Comparison of ENCODE assay signal across 17 cellular contexts in genomic region chr1:247228133-247228532, GRCh38. TPM values are rescaled to one million over a fixed set of nuclear protein-coding genes. Genes with fewer than 3 reads are reported as not detected.
DNase-seq lines count a peak whose midpoint lies in the region; ATAC-seq, FAIRE-seq and TF ChIP-seq lines count a peak whose summit lies in the region.
"Had no signal": no experiment of that assay in that cellular context is flagged by ENCODE, and none has a peak within 500 bp of the region (broad histone marks: within the 10 kb centered on the region; RNA-seq: fewer than 3 reads in every experiment).

No MANE protein-coding gene starts in this region.

- H3K4me1 Mint-ChIP-seq in effector memory CD8-positive, alpha-beta T cell (ENCODE audit: low read depth in 2 of 2), result no peaks in the 10 kb centered on the region
- H3K4me1 Mint-ChIP-seq: CD4-positive, alpha-beta memory T cell; mesothelial cell of epicardium had no signal

- peaks cover 16% of the 10 kb centered on the region for H3K27me3 ChIP-seq in A673 (replicated peaks; ENCODE audit: insufficient read depth, low read depth, low read length, poor library complexity)
- no peaks in the 10 kb centered on the region for H3K27me3 ChIP-seq in DND-41 (ENCODE audit: insufficient read depth, low read length, poor library complexity)

- TF ChIP-seq CTCF in A673 (conservative IDR thresholded peaks at IDR 0.05; ENCODE audit: low read depth, low read length) (peak; percentile 25; the same call in 1 of the 2 replicates), DND-41 (IDR thresholded peaks at IDR 0.05; ENCODE audit: borderline replicate concordance, extremely low read depth, low read length, poor library complexity, severe bottlenecking) (no peak), D721Med (IDR thresholded peaks at IDR 0.05; ENCODE audit: insufficient read depth, missing control alignments) (no peak)

- peaks cover 6 to 8% of the 10 kb centered on the region in 2 donors for H3K9me3 Mint-ChIP-seq in effector memory CD8-positive, alpha-beta T cell

- H3K4me2 ChIP-seq in DND-41 (ENCODE audit: insufficient read depth, low read length), result no peak overlapping the region

- FAIRE-seq in D721Med (lab: Jason Lieb, UNC), result no peak

- H3K9ac ChIP-seq in DND-41 (ENCODE audit: low read depth, low read length), result no peak overlapping the region

- CTCF ChIA-PET in A673 (lab: Charles Lee), result no interaction called here

- no peaks in the 10 kb centered on the region for H3K79me2 ChIP-seq in DND-41 (ENCODE audit: insufficient read depth, low read length)

- H3K4me3 Mint-ChIP-seq in effector memory CD8-positive, alpha-beta T cell, result no peak overlapping the region
- H3K4me3 Mint-ChIP-seq: activated naive CD8-positive, alpha-beta T cell treated with anti-CD3 and anti-CD28 coated beads, Interleukin-2, amount 10 ng/mL, durations not matched to agents 7 days and 5 days; mesothelial cell of epicardium had no signal

- peaks cover 54 to 60% of the 10 kb centered on the region in 2 donors for H3K27me3 Mint-ChIP-seq in effector memory CD8-positive, alpha-beta T cell
- H3K27me3 Mint-ChIP-seq: activated naive CD8-positive, alpha-beta T cell treated with anti-CD3 and anti-CD28 coated beads, Interleukin-2, amount 10 ng/mL, durations not matched to agents 7 days and 5 days had no signal

- H3K27ac ChIP-seq in A673 (ENCODE audit: low read depth, low read length, poor library complexity, severe bottlenecking) (no peak overlapping the region), DND-41 (ENCODE audit: low read length) (no peak overlapping the region)

- no peaks in the 10 kb centered on the region for H3K4me1 ChIP-seq in A673 (ENCODE audit: insufficient read depth, low read length, poor library complexity, severe bottlenecking)
- no peaks in the 10 kb centered on the region for H3K4me1 ChIP-seq in DND-41 (ENCODE audit: insufficient read depth, low read length)

- H3K27ac Mint-ChIP-seq in effector memory CD8-positive, alpha-beta T cell, result no peak overlapping the region
- H3K27ac Mint-ChIP-seq: activated naive CD8-positive, alpha-beta T cell treated with anti-CD3 and anti-CD28 coated beads, Interleukin-2, amount 10 ng/mL, durations not matched to agents 7 days and 5 days; CD4-positive, alpha-beta memory T cell; mesothelial cell of epicardium had no signal

- BruUV-seq in A673 (replicated peaks; lab: Mats Ljungman, UMichigan), result no TSS peak

- peak; percentile 47; the same call in 2 of the 3 replicates for ATAC-seq in DND-41 (ENCODE audit: insufficient read depth, low read depth)
- ATAC-seq in effector memory CD8-positive, alpha-beta T cell (replicated peaks), result no peak

- intact Hi-C loops in A673 (cut with micrococcal nuclease; ENCODE audit: unreplicated experiment), result no loop called here

- H3K4me3 ChIP-seq in A673 (ENCODE audit: low read depth, low read length, poor library complexity, severe bottlenecking), result no peak overlapping the region
- H3K4me3 ChIP-seq in DND-41 (ENCODE audit: low read depth in 1 of 2, low read length in 2 of 2), result no peak overlapping the region

- H2AFZ ChIP-seq in DND-41 (ENCODE audit: low read depth, low read length), result no peak overlapping the region

- H4K20me1 ChIP-seq in DND-41 (ENCODE audit: insufficient read depth, low read length), result no peaks in the 10 kb centered on the region

- H3K9me3 ChIP-seq in A673 (ENCODE audit: low read depth, low read length, poor library complexity, severe bottlenecking) (peaks cover 9% of the 10 kb centered on the region), DND-41 (ENCODE audit: insufficient read depth, low read length, severe bottlenecking) (peaks cover 7% of the 10 kb centered on the region)

- POLR2A ChIA-PET in A673 (lab: Charles Lee; ENCODE audit: low non-redundant PET), result no interaction called here

- DNase-seq in A673 (ENCODE audit: low spot score) (peak; percentile 38), DND-41 (no peak), NCI-H69 (lab: John Stamatoyannopoulos, UW) (peak; percentile 52), dermis blood vessel endothelial cell (peak; percentile 30), anterior cingulate cortex (lab: John Stamatoyannopoulos, UW) (no peak), D721Med (ENCODE audit: insufficient read length, low spot score) (no peak), ecto neural progenitor cell (ENCODE audit: low spot score) (no peak)
- DNase-seq in effector memory CD8-positive, alpha-beta T cell, result no peak
- DNase-seq: activated CD8-positive, alpha-beta memory T cell treated with anti-CD3 and anti-CD28 coated beads, Interleukin-2, amount 50 U/mL, for 4 hours; activated naive CD8-positive, alpha-beta T cell treated with anti-CD3 and anti-CD28 coated beads, Interleukin-2, amount 10 ng/mL, durations not matched to agents 7 days and 5 days; CD4-positive, alpha-beta memory T cell; NCI-H1436 treated with DMSO at 0.1 percent for 48 hours; NK-92 treated with Interleukin-12 subunit alpha and Interleukin-12 subunit beta, amount 100 ng/mL, for 24 hours had no signal

- H3K36me3 ChIP-seq in A673 (ENCODE audit: insufficient read depth, low read length, poor library complexity, severe bottlenecking) (no peaks in the 10 kb centered on the region), DND-41 (ENCODE audit: insufficient read depth, low read length) (no peaks in the 10 kb centered on the region)

- no peaks in the 10 kb centered on the region for H3K36me3 Mint-ChIP-seq in effector memory CD8-positive, alpha-beta T cell (ENCODE audit: insufficient read depth)
- H3K36me3 Mint-ChIP-seq: mesothelial cell of epicardium had no signal

RNA-seq across cellular contexts. Expression of gene VN1R5, which starts 27.7 kb away (rescaled TPM):
- not detected in 2 replicates for total RNA-seq in A673 (2021)
- total RNA-seq in dermis blood vessel endothelial cell, result not detected in 2 replicates
- total RNA-seq: activated naive CD8-positive, alpha-beta T cell treated with anti-CD3 and anti-CD28 coated beads, Interleukin-2, amount 10 ng/mL, durations not matched to agents 7 days and 5 days; CD4-positive, alpha-beta memory T cell; chondrocyte; epithelial cell of proximal tubule; mesothelial cell of epicardium; osteocyte had no signal

RNA-seq across cellular contexts. Expression of gene ZNF124, which starts 56.3 kb away (rescaled TPM):
- total RNA-seq in A673 (2021), result 34.7 TPM in 2 replicates
- total RNA-seq in dermis blood vessel endothelial cell, result 60.8 and 93.4 TPM in 2 replicates

Comparison
In these comparisons a context has a peak if more than half of its experiments do, and no peak if none do; other contexts are left out.
1. DNase-seq: peak in A673 (single experiment), NCI-H69 (single experiment) and dermis blood vessel endothelial cell (single experiment); none in DND-41 (single experiment), effector memory CD8-positive, alpha-beta T cell (0 of 3), anterior cingulate cortex (0 of 58), D721Med (single experiment) and ecto neural progenitor cell (single experiment).